In the genomic region with DNA sequence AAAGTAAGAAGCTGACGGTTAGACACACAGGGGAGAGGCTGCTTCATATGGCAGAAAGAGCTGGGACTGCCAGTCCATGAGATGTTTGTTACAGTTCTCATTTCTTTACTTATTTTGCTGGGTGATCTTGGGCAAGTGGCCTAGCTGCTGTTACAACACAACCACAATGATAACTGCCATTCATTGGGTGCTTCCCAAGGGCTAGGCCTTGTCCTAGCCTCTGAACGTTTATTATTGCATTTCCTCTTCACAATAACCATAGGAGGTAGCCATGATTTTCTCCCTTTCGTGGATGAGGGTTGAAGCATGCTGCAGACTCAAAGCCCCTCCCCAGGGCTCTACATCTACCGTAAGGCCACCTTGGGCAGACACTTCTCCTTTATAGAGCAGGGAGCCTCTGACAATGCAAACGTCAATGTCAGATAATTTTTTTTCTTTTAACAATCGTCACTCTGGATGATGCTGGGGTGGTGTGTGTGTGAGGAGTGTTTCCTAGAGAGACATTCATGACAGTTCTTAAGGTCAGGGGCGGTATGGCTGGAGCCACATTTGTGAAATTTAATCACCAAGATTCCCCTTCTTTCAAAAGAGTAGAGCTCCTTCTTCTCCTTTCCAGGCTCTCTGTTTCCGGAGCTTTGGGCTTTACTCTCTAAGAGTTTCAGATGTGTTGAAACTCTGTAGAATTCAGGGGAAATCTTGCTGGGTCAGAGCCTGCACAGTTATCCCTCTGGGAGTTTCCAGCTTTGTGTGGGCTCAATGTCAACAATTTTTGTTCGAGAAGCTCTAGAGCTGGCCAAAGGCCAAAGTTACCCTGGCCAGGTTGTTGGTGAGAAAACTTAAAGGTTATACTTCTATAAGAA, we compare ENCODE assay signal across 11 cellular contexts.
DNase-seq lines count a peak whose midpoint lies in the region; ATAC-seq and TF ChIP-seq lines count a peak whose summit lies in the region.
"Had no signal": no experiment of that assay in that cellular context is flagged by ENCODE, and none has a peak within 500 bp of the region (broad histone marks: within the 10 kb centered on the region; RNA-seq: fewer than 3 reads in every experiment).

No MANE protein-coding gene starts in this region.

- DNase-seq in GM12865 (ENCODE audit: low read depth) (peak; percentile 70), MCF 10A (ENCODE audit: unreplicated experiment) (peak; percentile 57), neural progenitor cell (ENCODE audit: low spot score) (no peak), lower leg skin (ENCODE audit: low spot score in 2 of 2) (no peak), NCI-H526 treated with DMSO at 0.1 percent for 48 hours (lab: John Stamatoyannopoulos, UW) (no peak), NCI-H2029 treated with DMSO at 0.1 percent for 48 hours (lab: John Stamatoyannopoulos, UW) (no peak), cerebellar cortex (ENCODE audit: low spot score) (no peak)
- DNase-seq: NCI-H2081 treated with DMSO at 0.1 percent for 48 hours; stimulated activated naive CD4-positive, alpha-beta T cell treated with Interleukin-2 at 50 U/mL for 16 hours; T-cell had no signal

- no peak overlapping the region for H3K4me3 Mint-ChIP-seq in MCF 10A (ENCODE audit: unreplicated experiment)
- no peak overlapping the region for H3K4me3 Mint-ChIP-seq in neural progenitor cell
- H3K4me3 Mint-ChIP-seq: T-cell had no signal

- no TSS peak for BruUV-seq in MCF 10A (replicated peaks; lab: Mats Ljungman, UMichigan)

- no peaks in the 10 kb centered on the region for H3K36me3 ChIP-seq in neural progenitor cell

- no peaks in the 10 kb centered on the region for H3K4me1 ChIP-seq in neural progenitor cell

- H2AFZ ChIP-seq in neural progenitor cell (replicated peaks) = no peak overlapping the region

- no peak overlapping the region for H3K27ac ChIP-seq in neural progenitor cell

- no peaks in the 10 kb centered on the region for H4K20me1 ChIP-seq in neural progenitor cell (ENCODE audit: low read depth)

- H3K9me3 Mint-ChIP-seq in MCF 10A (ENCODE audit: unreplicated experiment) (no peaks in the 10 kb centered on the region), neural progenitor cell (no peaks in the 10 kb centered on the region)

- no peaks in the 10 kb centered on the region for H3K79me2 ChIP-seq in neural progenitor cell (ENCODE audit: low read depth)

- H3K27me3 Mint-ChIP-seq in MCF 10A (ENCODE audit: insufficient read depth, unreplicated experiment) (no peaks in the 10 kb centered on the region), neural progenitor cell (ENCODE audit: insufficient read depth, low read depth) (peaks cover 6% of the 10 kb centered on the region)
- H3K27me3 Mint-ChIP-seq: T-cell had no signal

- no peaks in the 10 kb centered on the region for H3K9me3 ChIP-seq in neural progenitor cell (ENCODE audit: low read depth)

- POLR2A ChIA-PET in MCF 10A (lab: Yijun Ruan, JAX) = interaction anchor here (1.5 kb wide), 1 partner anchor 63 kb away, joined by 4 read pairs; no protein-coding TSS in a partner anchor

- no peak for TF ChIP-seq POLR2A in lower leg skin (IDR thresholded peaks at IDR 0.05)

- intact Hi-C loops in MCF 10A (cut with micrococcal nuclease) = no loop called here
- intact Hi-C loops in lower leg skin (cut with DNase I; ENCODE audit: low total_unique reads) = no loop called here

- H3K4me2 ChIP-seq in neural progenitor cell = no peak overlapping the region

- H3F3A ChIP-seq in neural progenitor cell (ENCODE audit: low read depth) = no peaks in the 10 kb centered on the region

- WGBS in lower leg skin, 2 donors = 50 to 57% methylated on average over 9 of the region's 9 CpGs

- H3K27ac Mint-ChIP-seq in MCF 10A (ENCODE audit: low read depth, unreplicated experiment) (peak overlapping the region; percentile 61), neural progenitor cell (peak overlapping the region; percentile 40)
- H3K27ac Mint-ChIP-seq: T-cell had no signal

- H3K36me3 Mint-ChIP-seq in MCF 10A (ENCODE audit: insufficient read depth, unreplicated experiment) = no peaks in the 10 kb centered on the region
- H3K36me3 Mint-ChIP-seq in neural progenitor cell = no peaks in the 10 kb centered on the region
- H3K36me3 Mint-ChIP-seq: T-cell had no signal

- no peak overlapping the region for H3K4me3 ChIP-seq in GM12865 (ENCODE audit: low read depth, low read length)
- no peak overlapping the region for H3K4me3 ChIP-seq in neural progenitor cell
- H3K4me3 ChIP-seq in lower leg skin (ENCODE audit: low read depth, poor library complexity, severe bottlenecking) = no peak overlapping the region

- peak; percentile 16 for ATAC-seq in HG02870 (IDR thresholded peaks at IDR 0.05; ENCODE audit: unreplicated experiment)
- ATAC-seq: T-cell had no signal

- CTCF ChIA-PET in MCF 10A (lab: Yijun Ruan, JAX) = interaction anchor here (0.5 to 2.4 kb wide), 8 partner anchors 8 to 333 kb away, joined by 3 to 12 read pairs (median 5); no protein-coding TSS in a partner anchor

- H3K27me3 ChIP-seq in neural progenitor cell = no peaks in the 10 kb centered on the region

- no peak overlapping the region for H3K9ac ChIP-seq in neural progenitor cell

- TF ChIP-seq CTCF in GM12865 (IDR thresholded peaks at IDR 0.05; ENCODE audit: insufficient read depth, low read depth, low read length, missing control alignments) = no peak
- TF ChIP-seq CTCF in MCF 10A (IDR thresholded peaks at IDR 0.05; ENCODE audit: unreplicated experiment) = no peak
- no peak for TF ChIP-seq CTCF in neural progenitor cell (IDR thresholded peaks at IDR 0.05)
- TF ChIP-seq CTCF in lower leg skin (IDR thresholded peaks at IDR 0.05) = no peak

- peaks cover 7% of the 10 kb centered on the region for H3K4me1 Mint-ChIP-seq in MCF 10A (ENCODE audit: insufficient read depth, unreplicated experiment)
- no peaks in the 10 kb centered on the region for H3K4me1 Mint-ChIP-seq in neural progenitor cell

Comparison
In these comparisons a context has a peak if more than half of its experiments do, and no peak if none do; other contexts are left out.
1. DNase-seq: peak in GM12865 (single experiment) and MCF 10A (single experiment); none in neural progenitor cell (single experiment), lower leg skin (0 of 2), NCI-H526 treated with DMSO at 0.1 percent for 48 hours (single experiment), NCI-H2029 treated with DMSO at 0.1 percent for 48 hours (single experiment) and cerebellar cortex (single experiment).